9 cellular contexts compared by ENCODE assay signal in genomic region chr16:55480228-55480655, GRCh38. TPM values are rescaled to one million over a fixed set of nuclear protein-coding genes. Genes with fewer than 3 reads are reported as not detected.
DNase-seq lines count a peak whose midpoint lies in the region; ATAC-seq and TF ChIP-seq lines count a peak whose summit lies in the region.
"Had no signal": no experiment of that assay in that cellular context is flagged by ENCODE, and none has a peak within 500 bp of the region (broad histone marks: within the 10 kb centered on the region; RNA-seq: fewer than 3 reads in every experiment).

No MANE protein-coding gene starts in this region.

- CTCF ChIA-PET in activated naive CD4-positive, alpha-beta T cell treated with anti-CD3 and anti-CD28 coated beads, Interleukin-2, amount 10 ng/mL, durations not matched to agents 7 days and 5 days (lab: Charles Lee) = interaction anchor here (0.8 to 1.9 kb wide), 2 partner anchors 9 to 15 kb away, joined by 3 to 6 read pairs; no protein-coding TSS in a partner anchor

- H3K4me1 Mint-ChIP-seq in stimulated activated memory B cell treated with anti-CD40 and anti-IgM and Interleukin-4, amounts not matched to agents 10 μg/mL and 1 μg/mL and 100 μg/mL, for 72 hours = no peaks in the 10 kb centered on the region
- peaks cover 2% of the 10 kb centered on the region for H3K4me1 Mint-ChIP-seq in activated naive CD4-positive, alpha-beta T cell treated with anti-CD3 and anti-CD28 coated beads, Interleukin-2, amount 10 ng/mL, durations not matched to agents 7 days and 5 days

- H3K4me3 ChIP-seq in epithelial cell of proximal tubule (ENCODE audit: low read depth, low read length) = peak overlapping the region; percentile 52
- H3K4me3 ChIP-seq in mesenchymal stem cell (ENCODE audit: insufficient read depth in 1 of 2, low read depth in 1 of 2, low read length in 2 of 2) = peak overlapping the region; percentile 49 to 94
- H3K4me3 ChIP-seq in upper lobe of left lung = peak overlapping the region in 3 of 4 donors; percentile 41 to 54 (median 54)

- DNase-seq in OCI-M1 (lab: John Stamatoyannopoulos, UW) (peak; percentile 88), epithelial cell of proximal tubule (ENCODE audit: low read depth) (no peak), mesenchymal stem cell (peak; percentile 93), upper lobe of left lung (peak; percentile 70 to 93), NCI-H1930 (lab: John Stamatoyannopoulos, UW) (no peak)
- DNase-seq in activated naive CD4-positive, alpha-beta T cell treated with anti-CD3 and anti-CD28 coated beads, Interleukin-2, amount 10 ng/mL, durations not matched to agents 7 days and 5 days = no peak
- DNase-seq: KG1 had no signal

- peaks cover 40% of the 10 kb centered on the region for H3K27me3 Mint-ChIP-seq in stimulated activated memory B cell treated with anti-CD40 and anti-IgM and Interleukin-4, amounts not matched to agents 10 μg/mL and 1 μg/mL and 100 μg/mL, for 72 hours
- peaks cover 43% of the 10 kb centered on the region for H3K27me3 Mint-ChIP-seq in activated naive CD4-positive, alpha-beta T cell treated with anti-CD3 and anti-CD28 coated beads, Interleukin-2, amount 10 ng/mL, durations not matched to agents 7 days and 5 days

- H3K4me1 ChIP-seq in mesenchymal stem cell (ENCODE audit: control insufficient read depth, insufficient read depth, low read depth, low read length) (peaks cover 14% of the 10 kb centered on the region), upper lobe of left lung (peaks cover 0 to 23% (median 12%) of the 10 kb centered on the region in 4 donors)

- no peak overlapping the region for H2BK5ac ChIP-seq in mesenchymal stem cell (ENCODE audit: low read depth, low read length, poor library complexity, severe bottlenecking)

- peak in 1 of 4 donors; percentile 28 for TF ChIP-seq POLR2A in upper lobe of left lung (IDR thresholded peaks at IDR 0.05)

- no peak overlapping the region for H4K91ac ChIP-seq in mesenchymal stem cell (ENCODE audit: low read length)

- under 1% methylated on average over 19 of the region's 25 CpGs for WGBS in mesenchymal stem cell
- WGBS in upper lobe of left lung, 2 donors = 0 to 1% methylated on average over 11 to 25 of the region's 25 CpGs

- H3K4me2 ChIP-seq in mesenchymal stem cell (ENCODE audit: low read length, poor library complexity, severe bottlenecking) = peak overlapping the region; percentile 85

- no peak overlapping the region for H2AK5ac ChIP-seq in mesenchymal stem cell (ENCODE audit: low read length, severe bottlenecking)

- H3K14ac ChIP-seq in mesenchymal stem cell (ENCODE audit: low read length in 2 of 2) = peak overlapping the region in 1 of 2 experiments; percentile 81

- no peak overlapping the region for H2AFZ ChIP-seq in mesenchymal stem cell (ENCODE audit: low read depth, low read length)

- peak overlapping the region; percentile 65 to 93 for H3K18ac ChIP-seq in mesenchymal stem cell (ENCODE audit: low read depth in 1 of 2, low read length in 2 of 2)

- H3K27me3 ChIP-seq in mesenchymal stem cell (ENCODE audit: control insufficient read depth in 1 of 2, insufficient read depth in 1 of 2, low read length in 2 of 2) (no peaks in the 10 kb centered on the region), upper lobe of left lung (peaks cover 0 to 23% (median 2%) of the 10 kb centered on the region in 4 donors)

- no peak overlapping the region for H4K8ac ChIP-seq in mesenchymal stem cell (ENCODE audit: low read length)

- H3K9ac ChIP-seq in mesenchymal stem cell (ENCODE audit: low read length) = peak overlapping the region; percentile 99

- H3K4me3 Mint-ChIP-seq in stimulated activated memory B cell treated with anti-CD40 and anti-IgM and Interleukin-4, amounts not matched to agents 10 μg/mL and 1 μg/mL and 100 μg/mL, for 72 hours = no peak overlapping the region
- no peak overlapping the region for H3K4me3 Mint-ChIP-seq in activated naive CD4-positive, alpha-beta T cell treated with anti-CD3 and anti-CD28 coated beads, Interleukin-2, amount 10 ng/mL, durations not matched to agents 7 days and 5 days

- peak overlapping the region; percentile 18 for H2BK15ac ChIP-seq in mesenchymal stem cell (ENCODE audit: low read depth, poor library complexity, severe bottlenecking)

- TF ChIP-seq EP300 in upper lobe of left lung (IDR thresholded peaks at IDR 0.05) = no peak

- no peak overlapping the region for H3K27ac Mint-ChIP-seq in stimulated activated memory B cell treated with anti-CD40 and anti-IgM and Interleukin-4, amounts not matched to agents 10 μg/mL and 1 μg/mL and 100 μg/mL, for 72 hours
- H3K27ac Mint-ChIP-seq in activated naive CD4-positive, alpha-beta T cell treated with anti-CD3 and anti-CD28 coated beads, Interleukin-2, amount 10 ng/mL, durations not matched to agents 7 days and 5 days = no peak overlapping the region

- no peak overlapping the region for H3K23ac ChIP-seq in mesenchymal stem cell (ENCODE audit: low read length in 2 of 2)

- H3K9me3 Mint-ChIP-seq in stimulated activated memory B cell treated with anti-CD40 and anti-IgM and Interleukin-4, amounts not matched to agents 10 μg/mL and 1 μg/mL and 100 μg/mL, for 72 hours = peaks cover 9% of the 10 kb centered on the region
- H3K9me3 Mint-ChIP-seq in activated naive CD4-positive, alpha-beta T cell treated with anti-CD3 and anti-CD28 coated beads, Interleukin-2, amount 10 ng/mL, durations not matched to agents 7 days and 5 days = no peaks in the 10 kb centered on the region

- H3K9me3 ChIP-seq in mesenchymal stem cell (ENCODE audit: control insufficient read depth, low read length) (no peaks in the 10 kb centered on the region), upper lobe of left lung (no peaks in the 10 kb centered on the region)

- H3K27ac ChIP-seq in mesenchymal stem cell (ENCODE audit: low read length, poor library complexity, severe bottlenecking) (no peak overlapping the region), upper lobe of left lung (peak overlapping the region; percentile 73 to 91 (median 87))

- no peaks in the 10 kb centered on the region for H3K36me3 Mint-ChIP-seq in stimulated activated memory B cell treated with anti-CD40 and anti-IgM and Interleukin-4, amounts not matched to agents 10 μg/mL and 1 μg/mL and 100 μg/mL, for 72 hours
- no peaks in the 10 kb centered on the region for H3K36me3 Mint-ChIP-seq in activated naive CD4-positive, alpha-beta T cell treated with anti-CD3 and anti-CD28 coated beads, Interleukin-2, amount 10 ng/mL, durations not matched to agents 7 days and 5 days

- peak overlapping the region; percentile 35 to 62 for H3K4ac ChIP-seq in mesenchymal stem cell (ENCODE audit: low read depth in 1 of 2, low read length in 2 of 2)

- TF ChIP-seq CTCF in epithelial cell of proximal tubule (conservative IDR thresholded peaks at IDR 0.05; ENCODE audit: low read depth, low read length) (no peak), upper lobe of left lung (IDR thresholded peaks at IDR 0.05) (no peak)

- peak; percentile 17 to 86 for ATAC-seq in upper lobe of left lung (ENCODE audit: low FRiP score in 2 of 2)
- no peak for ATAC-seq in stimulated activated memory B cell treated with anti-CD40 and anti-IgM and Interleukin-4, amounts not matched to agents 10 μg/mL and 1 μg/mL and 100 μg/mL, for 72 hours
- ATAC-seq in HG02623 (IDR thresholded peaks at IDR 0.05; ENCODE audit: unreplicated experiment) = no peak

- H2BK12ac ChIP-seq in mesenchymal stem cell (ENCODE audit: low read length in 2 of 2) = peak overlapping the region in 1 of 2 experiments; percentile 21

- H2BK120ac ChIP-seq in mesenchymal stem cell (ENCODE audit: low read depth, low read length) = peak overlapping the region; percentile 12

- H3K79me1 ChIP-seq in mesenchymal stem cell (replicated peaks; ENCODE audit: low read length, poor library complexity, severe bottlenecking) = peaks cover 14% of the 10 kb centered on the region

- H3K36me3 ChIP-seq in mesenchymal stem cell (ENCODE audit: control insufficient read depth in 1 of 2, insufficient read depth in 2 of 2, low read depth in 1 of 2, low read length in 2 of 2) (peaks cover 23 to 47% of the 10 kb centered on the region in 2 experiments), upper lobe of left lung (peaks cover 0 to 4% (median 0%) of the 10 kb centered on the region in 4 donors)

RNA-seq across cellular contexts. Expression of gene MMP2, which starts 1.2 kb away (rescaled TPM):
- 5.6 and 19.2 TPM in 2 replicates for total RNA-seq in epithelial cell of proximal tubule
- polyA plus RNA-seq in mesenchymal stem cell (2013, experiment 1 of 2) = 290 TPM
- 285 TPM for polyA plus RNA-seq in mesenchymal stem cell (2013, experiment 2 of 2)
- 100 to 1,000 TPM in 4 of 6 donors, 10 to 100 TPM in 2; 45.7 to 265 (median 143) TPM for total RNA-seq in upper lobe of left lung

RNA-seq across cellular contexts. Expression of gene LPCAT2, which starts 28.6 kb away (rescaled TPM):
- total RNA-seq in epithelial cell of proximal tubule = 3.7 and 7.5 TPM in 2 replicates
- polyA plus RNA-seq in mesenchymal stem cell (2013, experiment 1 of 2) = 12.2 TPM
- 13.0 TPM for polyA plus RNA-seq in mesenchymal stem cell (2013, experiment 2 of 2)
- total RNA-seq in upper lobe of left lung = 10 to 100 TPM; 14.4 to 33.9 (median 26.9) TPM

Comparison
In these comparisons a context has a peak if more than half of its experiments do, and no peak if none do; other contexts are left out.
1. DNase-seq: peak in OCI-M1 (single experiment), mesenchymal stem cell (single experiment) and upper lobe of left lung (2 of 2); none in epithelial cell of proximal tubule (single experiment), NCI-H1930 (0 of 2) and activated naive CD4-positive, alpha-beta T cell treated with anti-CD3 and anti-CD28 coated beads, Interleukin-2, amount 10 ng/mL, durations not matched to agents 7 days and 5 days (single experiment).
2. ATAC-seq: peak in upper lobe of left lung (2 of 2); none in stimulated activated memory B cell treated with anti-CD40 and anti-IgM and Interleukin-4, amounts not matched to agents 10 μg/mL and 1 μg/mL and 100 μg/mL, for 72 hours (single experiment) and HG02623 (single experiment).
3. Peak in every context shown above with its lines, with median percentiles within 50 percentile points of each other: H3K4me3 ChIP-seq.